13 cellular contexts compared by ENCODE assay signal in the genomic region with DNA sequence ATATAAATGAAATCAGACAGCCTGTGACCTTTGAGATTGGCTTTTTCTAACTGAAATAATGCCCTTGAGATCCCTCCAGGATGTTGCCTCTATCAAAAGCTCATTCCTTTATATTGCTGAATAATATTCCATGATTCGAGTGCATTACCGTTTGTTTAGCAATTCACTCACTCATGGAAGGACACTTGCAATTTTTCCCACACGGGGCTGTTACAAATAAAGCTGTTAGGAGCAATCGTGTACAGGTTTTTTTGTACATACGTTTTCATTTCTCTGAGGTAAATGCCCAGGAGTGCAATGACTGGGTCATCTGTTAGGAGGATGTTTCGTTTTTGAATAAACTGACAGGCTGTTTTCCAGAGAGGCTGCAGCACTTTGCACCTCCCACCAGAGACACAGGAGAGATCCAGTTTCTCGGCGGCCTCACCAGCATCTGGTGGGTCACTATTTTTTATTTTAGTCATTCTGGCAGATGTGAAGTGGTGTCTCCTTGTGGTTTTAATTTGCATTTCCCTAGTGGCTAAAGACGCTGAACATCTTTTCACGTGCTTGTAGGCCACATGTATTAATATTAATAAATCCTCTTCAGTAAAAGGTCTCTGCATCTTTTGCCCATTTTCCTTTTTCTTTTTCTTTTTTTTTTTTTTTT. TPM values are rescaled to one million over a fixed set of nuclear protein-coding genes. Genes with fewer than 3 reads are reported as not detected.
A peak's percentile ranks its signal among the peaks of the same experiment; 100 is the strongest.
DNase-seq lines count a peak whose midpoint lies in the region; ATAC-seq and TF ChIP-seq lines count a peak whose summit lies in the region.
"Had no signal": no experiment of that assay in that cellular context is flagged by ENCODE, and none has a peak within 500 bp of the region (broad histone marks: within the 10 kb centered on the region; RNA-seq: fewer than 3 reads in every experiment).

No MANE protein-coding gene starts in this region.

- DNase-seq in fibroblast of gingiva (ENCODE audit: low read depth) = peak; percentile 80
- DNase-seq in smooth muscle cell (lab: John Stamatoyannopoulos, UW; ENCODE audit: unreplicated experiment) = no peak
- DNase-seq in AML-193 (lab: John Stamatoyannopoulos, UW) = no peak
- DNase-seq in activated naive CD4-positive, alpha-beta T cell treated with anti-CD3 and anti-CD28 coated beads, Interleukin-2, amount 50 U/mL, for 72 hours (ENCODE audit: low spot score in 2 of 2) = no peak
- DNase-seq: dermis blood vessel endothelial cell, kidney had no signal

- H3F3A ChIP-seq in smooth muscle cell (ENCODE audit: low read depth) = no peaks in the 10 kb centered on the region

- no peak overlapping the region for H3K27ac Mint-ChIP-seq in activated naive CD4-positive, alpha-beta T cell treated with anti-CD3 and anti-CD28 coated beads, Interleukin-2, amount 50 U/mL, for 72 hours
- H3K27ac Mint-ChIP-seq: stimulated activated naive CD8-positive, alpha-beta T cell treated with anti-CD3 and anti-CD28 coated beads, Interleukin-15, Interleukin-2, amounts not matched to agents 100 ng/mL and 50 ng/mL, for 24 hours had no signal

- peaks cover 13% of the 10 kb centered on the region for H4K20me1 ChIP-seq in smooth muscle cell (ENCODE audit: low read depth)

- H3K36me3 Mint-ChIP-seq in activated naive CD4-positive, alpha-beta T cell treated with anti-CD3 and anti-CD28 coated beads, Interleukin-2, amount 50 U/mL, for 72 hours = no peaks in the 10 kb centered on the region

- no peaks in the 10 kb centered on the region for H3K36me3 ChIP-seq in smooth muscle cell (ENCODE audit: low read depth)
- H3K36me3 ChIP-seq: right atrium auricular region had no signal

- ATAC-seq in GM18498 (IDR thresholded peaks at IDR 0.05; ENCODE audit: unreplicated experiment) = peak; percentile 52
- peak; percentile 50 for ATAC-seq in GM21447 (IDR thresholded peaks at IDR 0.05; ENCODE audit: unreplicated experiment)
- peak; percentile 71 for ATAC-seq in HG03175 (IDR thresholded peaks at IDR 0.05; ENCODE audit: unreplicated experiment)
- no peak for ATAC-seq in esophagus mucosa
- ATAC-seq in activated naive CD4-positive, alpha-beta T cell treated with anti-CD3 and anti-CD28 coated beads, Interleukin-2, amount 50 U/mL, for 72 hours = no peak
- ATAC-seq: Panc1 had no signal

- no peak overlapping the region for H3K27ac ChIP-seq in smooth muscle cell (ENCODE audit: low read depth)
- H3K27ac ChIP-seq: right atrium auricular region had no signal

- no peak overlapping the region for H3K9ac ChIP-seq in smooth muscle cell (ENCODE audit: low read depth)

- no peaks in the 10 kb centered on the region for H3K9me3 Mint-ChIP-seq in activated naive CD4-positive, alpha-beta T cell treated with anti-CD3 and anti-CD28 coated beads, Interleukin-2, amount 50 U/mL, for 72 hours
- H3K9me3 Mint-ChIP-seq: stimulated activated naive CD8-positive, alpha-beta T cell treated with anti-CD3 and anti-CD28 coated beads, Interleukin-15, Interleukin-2, amounts not matched to agents 100 ng/mL and 50 ng/mL, for 24 hours had no signal

- no peak overlapping the region for H3K4me3 ChIP-seq in smooth muscle cell
- H3K4me3 ChIP-seq: right atrium auricular region had no signal

- WGBS in smooth muscle cell (ENCODE audit: low lambda C conversion rate) = 96% methylated on average over 10 of the region's 10 CpGs

- H3K4me1 ChIP-seq in smooth muscle cell (ENCODE audit: low read depth) = no peaks in the 10 kb centered on the region

- H2AFZ ChIP-seq in smooth muscle cell (ENCODE audit: low read depth) = no peak overlapping the region

- no peaks in the 10 kb centered on the region for H3K27me3 ChIP-seq in smooth muscle cell (ENCODE audit: low read depth)
- H3K27me3 ChIP-seq: right atrium auricular region had no signal

- TF ChIP-seq CTCF in smooth muscle cell (IDR thresholded peaks at IDR 0.05; ENCODE audit: borderline replicate concordance, insufficient read depth, poor library complexity, severe bottlenecking) = no peak

- H3K79me2 ChIP-seq in smooth muscle cell (ENCODE audit: low read depth) = peaks cover 5% of the 10 kb centered on the region

- H3K4me2 ChIP-seq in smooth muscle cell = no peak overlapping the region

- no peaks in the 10 kb centered on the region for H3K9me3 ChIP-seq in smooth muscle cell (replicated peaks; ENCODE audit: low read depth)
- H3K9me3 ChIP-seq: right atrium auricular region had no signal

RNA-seq across cellular contexts. Expression of a gene that starts 11.0 kb away (rescaled TPM):
- total RNA-seq in esophagus mucosa (5.5 TPM), smooth muscle cell (5.4 and 6.8 TPM in 2 replicates)
- 2.0 and 5.9 TPM in 2 replicates for polyA plus RNA-seq in smooth muscle cell
- total RNA-seq in activated naive CD4-positive, alpha-beta T cell treated with anti-CD3 and anti-CD28 coated beads, Interleukin-2, amount 50 U/mL, for 72 hours = 10 to 100 TPM; 13.1 to 23.0 TPM

Comparison
In these comparisons a context has a peak if more than half of its experiments do, and no peak if none do; other contexts are left out.
1. ATAC-seq: peak in GM18498 (single experiment), GM21447 (single experiment) and HG03175 (single experiment); none in esophagus mucosa (single experiment) and activated naive CD4-positive, alpha-beta T cell treated with anti-CD3 and anti-CD28 coated beads, Interleukin-2, amount 50 U/mL, for 72 hours (0 of 2).